In genomic region chr4:37797923-37798322, GRCh38 we compare ENCODE assay signal across 20 cellular contexts. TPM values are rescaled to one million over a fixed set of nuclear protein-coding genes. Genes with fewer than 3 reads are reported as not detected.
DNase-seq lines count a peak whose midpoint lies in the region; ATAC-seq and TF ChIP-seq lines count a peak whose summit lies in the region.
"Had no signal": no experiment of that assay in that cellular context is flagged by ENCODE, and none has a peak within 500 bp of the region (broad histone marks: within the 10 kb centered on the region; RNA-seq: fewer than 3 reads in every experiment).

No MANE protein-coding gene starts in this region.

- DNase-seq in putamen (ENCODE audit: low spot score), result peak; percentile 25
- DNase-seq in NCI-H1417 (lab: John Stamatoyannopoulos, UW), result no peak
- DNase-seq in activated gamma-delta T cell (lab: John Stamatoyannopoulos, UW), result no peak
- DNase-seq in GM19238 (ENCODE audit: insufficient read length, low spot score), result no peak
- no peak for DNase-seq in brain microvascular endothelial cell
- DNase-seq: 8988T; ACHN; BE2C; CD4-positive, alpha-beta T cell; CD8-positive, alpha-beta memory T cell; DMS79 treated with DMSO at 0.1 percent for 48 hours; GF-D8; H9 had no signal

- H3K36me3 Mint-ChIP-seq in activated T-helper 17 cell treated with anti-CD3 and anti-CD28 coated beads, Interleukin-2, amount 50 U/mL, for 72 hours (ENCODE audit: low read depth), result no peaks in the 10 kb centered on the region
- H3K36me3 Mint-ChIP-seq in dendritic cell treated with granulocyte-macrophage colony-stimulating factor and Interleukin-4, amounts not matched to agents 40 ng/mL and 50 ng/mL, for 4 days (ENCODE audit: low read depth), result no peaks in the 10 kb centered on the region
- H3K36me3 Mint-ChIP-seq: CD14-positive monocyte; CD8-positive, alpha-beta memory T cell had no signal

- in situ Hi-C loops in brain microvascular endothelial cell (cut with HindIII; ENCODE audit: low pct_ligation_motif_present, low sequenced_read_pairs), result no loop called here

- no peaks in the 10 kb centered on the region for H3K4me1 Mint-ChIP-seq in activated T-helper 17 cell treated with anti-CD3 and anti-CD28 coated beads, Interleukin-2, amount 50 U/mL, for 72 hours
- peaks cover 41% of the 10 kb centered on the region for H3K4me1 Mint-ChIP-seq in dendritic cell treated with granulocyte-macrophage colony-stimulating factor and Interleukin-4, amounts not matched to agents 40 ng/mL and 50 ng/mL, for 4 days (ENCODE audit: low read depth)
- H3K4me1 Mint-ChIP-seq: CD8-positive, alpha-beta memory T cell had no signal

- no peaks in the 10 kb centered on the region for H3K27me3 ChIP-seq in brain microvascular endothelial cell (replicated peaks)
- H3K27me3 ChIP-seq: BE2C; BLaER1 treated with 17β-estradiol and CSF1 and Interleukin-3, amounts not matched to agents 10 nM and 100 nM had no signal

- no peak overlapping the region for H3K27ac Mint-ChIP-seq in activated T-helper 17 cell treated with anti-CD3 and anti-CD28 coated beads, Interleukin-2, amount 50 U/mL, for 72 hours
- peak overlapping the region; percentile 72 for H3K27ac Mint-ChIP-seq in dendritic cell treated with granulocyte-macrophage colony-stimulating factor and Interleukin-4, amounts not matched to agents 40 ng/mL and 50 ng/mL, for 4 days
- H3K27ac Mint-ChIP-seq: CD4-positive, alpha-beta T cell; CD8-positive, alpha-beta memory T cell; GM23338; H9 had no signal

- TF ChIP-seq CTCF in brain microvascular endothelial cell (IDR thresholded peaks at IDR 0.05; ENCODE audit: low read depth, low read length, missing control alignments), result no peak

- peaks cover 3% of the 10 kb centered on the region for H3K27me3 Mint-ChIP-seq in activated T-helper 17 cell treated with anti-CD3 and anti-CD28 coated beads, Interleukin-2, amount 50 U/mL, for 72 hours
- H3K27me3 Mint-ChIP-seq in dendritic cell treated with granulocyte-macrophage colony-stimulating factor and Interleukin-4, amounts not matched to agents 40 ng/mL and 50 ng/mL, for 4 days, result no peaks in the 10 kb centered on the region
- H3K27me3 Mint-ChIP-seq: CD4-positive, alpha-beta T cell had no signal

- H3K36me3 ChIP-seq in brain microvascular endothelial cell (replicated peaks), result no peaks in the 10 kb centered on the region
- H3K36me3 ChIP-seq: BE2C; BLaER1 treated with 17β-estradiol and CSF1 and Interleukin-3, amounts not matched to agents 10 nM and 100 nM had no signal

- no peak overlapping the region for H3K4me3 ChIP-seq in brain microvascular endothelial cell (ENCODE audit: low read depth, low read length)
- H3K4me3 ChIP-seq: A549; BLaER1 treated with 17β-estradiol and CSF1 and Interleukin-3, amounts not matched to agents 10 nM and 100 nM; GM23338 had no signal

- H3K9me3 Mint-ChIP-seq in activated T-helper 17 cell treated with anti-CD3 and anti-CD28 coated beads, Interleukin-2, amount 50 U/mL, for 72 hours, result no peaks in the 10 kb centered on the region
- H3K9me3 Mint-ChIP-seq in dendritic cell treated with granulocyte-macrophage colony-stimulating factor and Interleukin-4, amounts not matched to agents 40 ng/mL and 50 ng/mL, for 4 days, result no peaks in the 10 kb centered on the region
- H3K9me3 Mint-ChIP-seq: CD4-positive, alpha-beta T cell; CD8-positive, alpha-beta memory T cell had no signal

- no peak overlapping the region for H3K4me3 Mint-ChIP-seq in activated T-helper 17 cell treated with anti-CD3 and anti-CD28 coated beads, Interleukin-2, amount 50 U/mL, for 72 hours
- no peak overlapping the region for H3K4me3 Mint-ChIP-seq in dendritic cell treated with granulocyte-macrophage colony-stimulating factor and Interleukin-4, amounts not matched to agents 40 ng/mL and 50 ng/mL, for 4 days
- H3K4me3 Mint-ChIP-seq: CD4-positive, alpha-beta T cell; CD8-positive, alpha-beta memory T cell; GM23338; H9 had no signal

- intact Hi-C loops in dendritic cell treated with granulocyte-macrophage colony-stimulating factor and Interleukin-4, amounts not matched to agents 40 ng/mL and 50 ng/mL, for 4 days (cut with micrococcal nuclease), result no loop called here

- H3K27ac ChIP-seq in brain microvascular endothelial cell, result no peak overlapping the region
- H3K27ac ChIP-seq: A549 had no signal

- ATAC-seq in activated T-helper 17 cell treated with anti-CD3 and anti-CD28 coated beads, Interleukin-2, amount 50 U/mL, for 72 hours (replicated peaks), result peak; percentile 61
- ATAC-seq: A549, GM23338, HCT116 had no signal

RNA-seq across cellular contexts. Expression of gene PGM2, which starts 28.6 kb away (rescaled TPM):
- total RNA-seq in activated T-helper 17 cell treated with anti-CD3 and anti-CD28 coated beads, Interleukin-2, amount 50 U/mL, for 72 hours, result 10 to 100 TPM; 42.2 to 67.0 TPM
